ENCODE assay signal across 16 cellular contexts in genomic region chr1:232988572-232989040, GRCh38. TPM values are rescaled to one million over a fixed set of nuclear protein-coding genes. Genes with fewer than 3 reads are reported as not detected.
DNase-seq lines count a peak whose midpoint lies in the region; ATAC-seq and TF ChIP-seq lines count a peak whose summit lies in the region.
"Had no signal": no experiment of that assay in that cellular context is flagged by ENCODE, and none has a peak within 500 bp of the region (broad histone marks: within the 10 kb centered on the region; RNA-seq: fewer than 3 reads in every experiment).

No MANE protein-coding gene starts in this region.

- no peaks in the 10 kb centered on the region for H3K4me1 ChIP-seq in breast epithelium
- H3K4me1 ChIP-seq: A549 had no signal

- no peaks in the 10 kb centered on the region for H3K27me3 Mint-ChIP-seq in MCF 10A (ENCODE audit: insufficient read depth, unreplicated experiment)
- no peaks in the 10 kb centered on the region for H3K27me3 Mint-ChIP-seq in type B pancreatic cell
- no peaks in the 10 kb centered on the region for H3K27me3 Mint-ChIP-seq in effector memory CD8-positive, alpha-beta T cell
- H3K27me3 Mint-ChIP-seq: central memory CD8-positive, alpha-beta T cell had no signal

- TF ChIP-seq POLR2A in breast epithelium (IDR thresholded peaks at IDR 0.05), result no peak

- DNase-seq in MCF 10A (ENCODE audit: unreplicated experiment) (no peak), breast epithelium (ENCODE audit: low spot score in 2 of 2) (no peak), RPMI7951 (ENCODE audit: low read depth) (peak; percentile 65), fibroblast of pulmonary artery (ENCODE audit: low read depth) (peak; percentile 45), type B pancreatic cell (ENCODE audit: extremely low spot score, unreplicated experiment) (no peak), dedifferentiated amniotic fluid mesenchymal stem cell (ENCODE audit: extremely low spot score) (no peak), NCI-H2196 (lab: John Stamatoyannopoulos, UW; ENCODE audit: unreplicated experiment) (no peak)
- no peak for DNase-seq in effector memory CD8-positive, alpha-beta T cell
- DNase-seq: activated T-cell treated with anti-CD3 and anti-CD28 coated beads, Interleukin-2, amount 50 U/mL, for 48 hours; DMS79 treated with DMSO at 0.1 percent for 48 hours; Karpas-422; left colon had no signal

- no peaks in the 10 kb centered on the region for H3K27me3 ChIP-seq in breast epithelium
- H3K27me3 ChIP-seq: SJSA1 had no signal

- POLR2A ChIA-PET in MCF 10A (lab: Yijun Ruan, JAX), result interaction anchor here (0.7 kb wide), 1 partner anchor 11 kb away, joined by 3 read pairs; no protein-coding TSS in a partner anchor

- TF ChIP-seq CTCF in MCF 10A (IDR thresholded peaks at IDR 0.05; ENCODE audit: unreplicated experiment), result no peak
- no peak for TF ChIP-seq CTCF in breast epithelium (IDR thresholded peaks at IDR 0.05)
- TF ChIP-seq CTCF in fibroblast of pulmonary artery (IDR thresholded peaks at IDR 0.05; ENCODE audit: low read length, missing control alignments), result no peak
- TF ChIP-seq CTCF in type B pancreatic cell (conservative IDR thresholded peaks at IDR 0.05), result no peak

- ATAC-seq in effector memory CD8-positive, alpha-beta T cell (replicated peaks), result no peak
- ATAC-seq: A549; activated CD4-positive, CD25-positive, alpha-beta regulatory T cell treated with anti-CD3 and anti-CD28 coated beads, Interleukin-2, amount 50 U/mL, for 24 hours; left colon had no signal

- intact Hi-C loops in MCF 10A (cut with micrococcal nuclease) (no loop called here), breast epithelium (cut with DNase I; ENCODE audit: low total_unique reads) (no loop called here)

- H3K27ac Mint-ChIP-seq in MCF 10A (ENCODE audit: low read depth, unreplicated experiment), result peak overlapping the region; percentile 21
- peak overlapping the region; percentile 50 for H3K27ac Mint-ChIP-seq in type B pancreatic cell
- no peak overlapping the region for H3K27ac Mint-ChIP-seq in effector memory CD8-positive, alpha-beta T cell

- CTCF ChIA-PET in MCF 10A (lab: Yijun Ruan, JAX), result interaction anchor here (0.6 to 1.5 kb wide), 2 partner anchors 24 to 166 kb away, joined by 3 to 7 read pairs; no protein-coding TSS in a partner anchor

- no peaks in the 10 kb centered on the region for H3K36me3 ChIP-seq in breast epithelium

- H3K27ac ChIP-seq in breast epithelium, result no peak overlapping the region
- H3K27ac ChIP-seq: A549 had no signal

- H3K9me3 ChIP-seq in breast epithelium, result peaks cover 4% of the 10 kb centered on the region in 2 donors

- H3K4me1 Mint-ChIP-seq in MCF 10A (ENCODE audit: insufficient read depth, unreplicated experiment) (peaks cover 17% of the 10 kb centered on the region), type B pancreatic cell (ENCODE audit: unreplicated experiment) (peaks cover 6% of the 10 kb centered on the region)
- H3K4me1 Mint-ChIP-seq in effector memory CD8-positive, alpha-beta T cell (ENCODE audit: low read depth in 2 of 2), result peaks cover 0 to 4% of the 10 kb centered on the region in 2 donors

- H3K4me3 ChIP-seq in breast epithelium (no peak overlapping the region), fibroblast of pulmonary artery (replicated peaks; ENCODE audit: low read depth, low read length) (no peak overlapping the region)
- H3K4me3 ChIP-seq: A549, SJSA1 had no signal

- H3K36me3 Mint-ChIP-seq in MCF 10A (ENCODE audit: insufficient read depth, unreplicated experiment) (peaks cover 33% of the 10 kb centered on the region), type B pancreatic cell (peaks cover 13% of the 10 kb centered on the region)
- peaks cover 12% of the 10 kb centered on the region for H3K36me3 Mint-ChIP-seq in effector memory CD8-positive, alpha-beta T cell (ENCODE audit: insufficient read depth)

- H3K9me3 Mint-ChIP-seq in MCF 10A (ENCODE audit: unreplicated experiment) (peaks cover 7% of the 10 kb centered on the region), type B pancreatic cell (peaks cover 7% of the 10 kb centered on the region)
- H3K9me3 Mint-ChIP-seq in effector memory CD8-positive, alpha-beta T cell, result no peaks in the 10 kb centered on the region
- H3K9me3 Mint-ChIP-seq: central memory CD8-positive, alpha-beta T cell had no signal

- BruUV-seq in MCF 10A (replicated peaks; lab: Mats Ljungman, UMichigan), result no TSS peak

- no peak overlapping the region for H3K4me3 Mint-ChIP-seq in MCF 10A (ENCODE audit: unreplicated experiment)
- no peak overlapping the region for H3K4me3 Mint-ChIP-seq in type B pancreatic cell
- H3K4me3 Mint-ChIP-seq in effector memory CD8-positive, alpha-beta T cell, result no peak overlapping the region
- H3K4me3 Mint-ChIP-seq: central memory CD8-positive, alpha-beta T cell had no signal

RNA-seq across cellular contexts. Expression of gene NTPCR, which starts 38.2 kb away (rescaled TPM):
- total RNA-seq in MCF 10A (2022) (116 and 129 TPM in 2 replicates), breast epithelium (10 to 100 TPM; 27.2 to 40.1 (median 28.8) TPM), type B pancreatic cell (ENCODE audit: low replicate concordance) (49.6 and 57.1 TPM in 2 replicates)
- 18.1 and 24.2 TPM in 2 replicates for total RNA-seq in RPMI7951 (2014; rRNA removed; shearing (Covaris generic))

Comparison
In these comparisons a context has a peak if more than half of its experiments do, and no peak if none do; other contexts are left out.
1. DNase-seq: peak in RPMI7951 (single experiment) and fibroblast of pulmonary artery (single experiment); none in MCF 10A (single experiment), breast epithelium (0 of 2), type B pancreatic cell (single experiment), effector memory CD8-positive, alpha-beta T cell (0 of 3), dedifferentiated amniotic fluid mesenchymal stem cell (single experiment) and NCI-H2196 (single experiment).
2. H3K27ac Mint-ChIP-seq: peak in MCF 10A (single experiment) and type B pancreatic cell (single experiment); none in effector memory CD8-positive, alpha-beta T cell (0 of 2).